Comparison of ENCODE assay signal across 8 cellular contexts in the genomic region with DNA sequence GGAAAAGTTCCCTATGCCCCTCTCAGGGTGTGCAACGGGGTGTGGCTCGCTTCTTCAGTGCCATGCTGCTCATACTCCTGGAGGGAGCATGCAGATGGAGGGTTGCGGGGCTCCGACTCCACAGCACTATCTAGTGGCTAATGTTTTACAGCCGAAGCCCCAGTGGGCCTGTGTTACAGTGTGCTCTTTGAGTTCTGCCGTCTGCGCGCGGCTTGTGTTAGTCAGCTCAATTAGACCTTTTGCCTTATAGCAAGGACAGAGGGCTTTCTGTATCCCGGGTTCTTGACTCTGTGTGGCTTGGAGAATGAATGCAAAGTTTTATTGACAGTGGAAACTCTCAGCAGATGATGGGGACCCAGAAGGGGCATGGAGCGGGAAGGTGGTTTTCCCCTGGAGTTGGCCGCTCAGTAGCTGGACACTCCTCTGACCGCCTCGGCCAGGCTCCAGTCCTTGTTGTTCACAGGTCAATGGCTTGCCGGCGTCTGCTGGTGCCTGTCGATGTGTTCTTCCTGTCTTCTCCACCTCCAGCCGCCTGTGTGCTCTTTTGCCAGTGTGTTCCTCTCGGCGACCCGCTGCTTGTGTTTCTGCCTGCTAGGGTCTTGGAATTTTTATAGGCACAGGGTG.
DNase-seq lines count a peak whose midpoint lies in the region; ATAC-seq and TF ChIP-seq lines count a peak whose summit lies in the region.

No MANE protein-coding gene starts in this region.

- H3K4me3 ChIP-seq in OCI-LY3 (ENCODE audit: low read length) (no peak overlapping the region), retinal pigment epithelial cell (ENCODE audit: low read length) (no peak overlapping the region)

- no peaks in the 10 kb centered on the region for H4K20me1 ChIP-seq in OCI-LY3 (ENCODE audit: insufficient read depth, low read length)

- no peak overlapping the region for H2AFZ ChIP-seq in OCI-LY3 (ENCODE audit: low read depth, low read length)

- TF ChIP-seq CTCF in OCI-LY3 (IDR thresholded peaks at IDR 0.05; ENCODE audit: low read depth, low read length), result peak; percentile 78
- TF ChIP-seq CTCF in foreskin keratinocyte (conservative IDR thresholded peaks at IDR 0.05), result peak; percentile 42
- peak; percentile 58 for TF ChIP-seq CTCF in retinal pigment epithelial cell (conservative IDR thresholded peaks at IDR 0.05; ENCODE audit: low read depth, low read length)

- no peaks in the 10 kb centered on the region for H3K9me3 ChIP-seq in OCI-LY3 (ENCODE audit: insufficient read depth, low read length)

- H3K9ac ChIP-seq in OCI-LY3 (ENCODE audit: low read length), result no peak overlapping the region

- peaks cover 11% of the 10 kb centered on the region; the same call in 1 of the 2 replicates for H3K27me3 ChIP-seq in OCI-LY3 (ENCODE audit: low read depth, low read length)
- no peaks in the 10 kb centered on the region for H3K27me3 ChIP-seq in foreskin keratinocyte

- H3K4me1 ChIP-seq in OCI-LY3 (ENCODE audit: low read length) (peaks cover 5% of the 10 kb centered on the region; the same call in 1 of the 2 replicates), foreskin keratinocyte (peaks cover 1% of the 10 kb centered on the region)

- ATAC-seq in foreskin keratinocyte, result peak; percentile 15

- no peaks in the 10 kb centered on the region for H3K36me3 ChIP-seq in OCI-LY3 (replicated peaks; ENCODE audit: low read depth, low read length)

- no peak overlapping the region for H3K27ac ChIP-seq in OCI-LY3 (ENCODE audit: low read length)
- H3K27ac ChIP-seq in foreskin keratinocyte, result no peak overlapping the region

- peak; percentile 7 for DNase-seq in NCI-H345 (lab: John Stamatoyannopoulos, UW)
- DNase-seq in NCI-H345 treated with DMSO at 0.1 percent for 48 hours (lab: John Stamatoyannopoulos, UW; ENCODE audit: unreplicated experiment), result no peak
- DNase-seq in foreskin keratinocyte, result no peak
- no peak for DNase-seq in retinal pigment epithelial cell (ENCODE audit: low read depth)
- no peak for DNase-seq in activated gamma-delta T cell treated with Interleukin-2 at 50 U/mL for 16 hours
- DNase-seq in hepatic stellate cell (ENCODE audit: low spot score), result no peak
- no peak for DNase-seq in activated CD8-positive, alpha-beta memory T cell treated with anti-CD3 and anti-CD28 coated beads for 24 hours

- no peaks in the 10 kb centered on the region for H3K79me2 ChIP-seq in OCI-LY3 (ENCODE audit: low read length)

- H3K4me2 ChIP-seq in OCI-LY3 (ENCODE audit: low read length), result peak overlapping the region; percentile 26; the same call in 1 of the 2 replicates
